In the genomic region with DNA sequence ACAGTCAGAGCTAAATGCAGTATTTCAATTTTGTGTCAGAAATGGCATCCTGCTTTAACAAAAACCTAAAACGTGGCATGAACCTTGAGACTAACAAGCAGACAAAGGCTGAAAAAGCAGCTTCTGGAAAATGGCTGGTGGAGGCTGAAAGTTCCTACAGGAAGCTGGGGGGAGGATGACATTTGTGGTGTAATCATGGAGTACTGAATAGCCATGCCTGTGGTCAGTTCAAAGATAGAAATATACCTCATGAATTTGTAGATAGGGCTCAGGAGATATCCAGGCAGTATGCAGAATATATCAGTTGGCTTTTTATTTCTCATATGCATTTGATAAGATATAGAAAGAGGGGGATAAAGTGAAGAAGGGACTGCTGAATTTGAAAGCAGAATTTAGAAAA, we compare ENCODE assay signal across 18 cellular contexts.
"Had no signal": no experiment of that assay in that cellular context is flagged by ENCODE, and none has a peak within 500 bp of the region (broad histone marks: within the 10 kb centered on the region; RNA-seq: fewer than 3 reads in every experiment).

No MANE protein-coding gene starts in this region.

- H3K9me3 ChIP-seq: left ventricle myocardium inferior, right atrium auricular region, right lobe of liver, suprapubic skin, thoracic aorta, tibial artery, upper lobe of right lung, uterus had no signal

- DNase-seq: hypothalamus; immature natural killer cell; kidney; left ventricle myocardium inferior; naive thymus-derived CD4-positive, alpha-beta T cell; ovary; right lobe of liver; stimulated activated CD4-positive, alpha-beta T cell treated with anti-CD3 and anti-CD28 coated beads, Interleukin-4, amount 100 ng/mL, for 24 hours; stimulated activated naive CD4-positive, alpha-beta T cell; tibial artery; trophoblast cell; upper lobe of right lung; uterus had no signal

- H3K4me3 ChIP-seq: left ventricle myocardium inferior, lung, ovary, right atrium auricular region, right lobe of liver, skin epidermis, suprapubic skin, thoracic aorta, tibial artery, upper lobe of right lung, uterus had no signal

- H3K27me3 ChIP-seq: ovary, right atrium auricular region, right lobe of liver, suprapubic skin, tibial artery, upper lobe of right lung, uterus had no signal

- H3K4me1 ChIP-seq: left ventricle myocardium inferior, right atrium auricular region, right lobe of liver, suprapubic skin, tibial artery, upper lobe of right lung, uterus had no signal

- H3K36me3 ChIP-seq: left ventricle myocardium inferior, ovary, right atrium auricular region, right lobe of liver, suprapubic skin, thoracic aorta, tibial artery, upper lobe of right lung, uterus had no signal

- H3K27ac ChIP-seq: left ventricle myocardium inferior, ovary, right atrium auricular region, right lobe of liver, skin epidermis, suprapubic skin, thoracic aorta, tibial artery, upper lobe of right lung, uterus had no signal
